ENCODE assay signal across 16 cellular contexts in genomic region chr1:236862615-236863211, GRCh38.
DNase-seq lines count a peak whose midpoint lies in the region; ATAC-seq, FAIRE-seq and TF ChIP-seq lines count a peak whose summit lies in the region.
"Had no signal": no experiment of that assay in that cellular context is flagged by ENCODE, and none has a peak within 500 bp of the region (broad histone marks: within the 10 kb centered on the region; RNA-seq: fewer than 3 reads in every experiment).

No MANE protein-coding gene starts in this region.

- 12% methylated on average over 5 of the region's 5 CpGs for WGBS in HepG2 (ENCODE audit: low lambda C conversion rate)

- TF ChIP-seq POLR2A in HepG2 (IDR thresholded peaks at IDR 0.05; ENCODE audit: insufficient read depth in 1 of 2, low read depth in 2 of 2, low read length in 2 of 2), result no peak

- H3K9me3 Mint-ChIP-seq in stimulated activated naive CD8-positive, alpha-beta T cell treated with anti-CD3 and anti-CD28 coated beads, Interleukin-15, Interleukin-2, amounts not matched to agents 100 ng/mL and 50 ng/mL, for 24 hours, result no peaks in the 10 kb centered on the region
- H3K9me3 Mint-ChIP-seq: memory B cell, T-cell had no signal

- TF ChIP-seq CTCF in HepG2 (CRISPR knock-in tag; IDR thresholded peaks at IDR 0.05), result no peak

- H3K4me1 Mint-ChIP-seq in stimulated activated naive CD8-positive, alpha-beta T cell treated with anti-CD3 and anti-CD28 coated beads, Interleukin-15, Interleukin-2, amounts not matched to agents 100 ng/mL and 50 ng/mL, for 24 hours (ENCODE audit: low read depth), result peaks cover 29% of the 10 kb centered on the region
- H3K4me1 Mint-ChIP-seq: memory B cell had no signal

- intact Hi-C loops in HepG2 (cut with micrococcal nuclease; ENCODE audit: unreplicated experiment), result loop anchor here (1.0 to 10.0 kb wide), 4 partner anchors 18 to 522 kb away; partner anchors contain the start of gene MTR

- H3K4me3 ChIP-seq in MG63 (no peak overlapping the region), HepG2 (replicated peaks in 1 of 3; ENCODE audit: insufficient read depth in 1 of 3, low read depth in 2 of 3, low read length in 3 of 3) (peak overlapping the region in 1 of 3 experiments; percentile 27; a peak in 1 of 6 replicates), HAP-1 (no peak overlapping the region)

- TF ChIP-seq RAD21 in HepG2 (CRISPR knock-in tag; IDR thresholded peaks at IDR 0.05), result no peak

- peak; percentile 93 for FAIRE-seq in HepG2 (lab: Jason Lieb, UNC)

- BruUV-seq in HepG2 (replicated peaks; lab: Mats Ljungman, UMichigan), result no TSS peak

- H3K36me3 ChIP-seq in MG63 (peaks cover 75% of the 10 kb centered on the region), HepG2 (replicated peaks in 1 of 2; ENCODE audit: control insufficient read depth in 1 of 2, insufficient read depth in 2 of 2, low read length in 2 of 2) (peaks cover 12 to 32% of the 10 kb centered on the region in 2 experiments), HAP-1 (replicated peaks) (peaks cover 35% of the 10 kb centered on the region)

- in situ Hi-C loops in HepG2 (cut with HindIII; ENCODE audit: extremely low pct_ligation_motif_present, low pct_unique_long_range_greater_than_20kb), result loop anchor here (10.0 to 25.0 kb wide), 2 partner anchors 250 to 758 kb away; partner anchors contain the start of gene HEATR1
- in situ Hi-C loops in HAP-1 (cut with MboI; ENCODE audit: low sequenced_read_pairs), result loop anchor here (25.0 kb wide), 2 partner anchors 250 to 750 kb away; partner anchors contain the start of gene HEATR1

- TF ChIP-seq EP300 in HepG2 (IDR thresholded peaks at IDR 0.05; ENCODE audit: low read depth in 2 of 2, low read length in 2 of 2), result peak in 1 of 2 experiments; percentile 81; a peak in 2 of 4 replicates
- peak; percentile 36; the same call in 1 of the 2 replicates for TF ChIP-seq EP300 in HepG2 (CRISPR knock-in tag; IDR thresholded peaks at IDR 0.05; ENCODE audit: borderline replicate concordance)

- H3K4me1 ChIP-seq in HepG2 (ENCODE audit: insufficient read depth, low read length) (peaks cover 44% of the 10 kb centered on the region), HAP-1 (no peaks in the 10 kb centered on the region; the same call in 1 of the 2 replicates)

- H3K4me2 ChIP-seq in HepG2 (ENCODE audit: low read depth, low read length), result peak overlapping the region; percentile 57

- no peak overlapping the region for H2AFZ ChIP-seq in HepG2 (ENCODE audit: low read length)

- peak overlapping the region; percentile 12 for H3K27ac Mint-ChIP-seq in stimulated activated naive CD8-positive, alpha-beta T cell treated with anti-CD3 and anti-CD28 coated beads, Interleukin-15, Interleukin-2, amounts not matched to agents 100 ng/mL and 50 ng/mL, for 24 hours
- H3K27ac Mint-ChIP-seq: activated CD4-positive, alpha-beta T cell treated with anti-CD3 and anti-CD28 coated beads for 36 hours; memory B cell had no signal

- peaks cover 3% of the 10 kb centered on the region; the same call in 1 of the 2 replicates for H3K9me3 ChIP-seq in MG63
- no peaks in the 10 kb centered on the region for H3K9me3 ChIP-seq in HepG2 (ENCODE audit: low read length)
- no peaks in the 10 kb centered on the region for H3K9me3 ChIP-seq in HAP-1

- no peaks in the 10 kb centered on the region for H4K20me1 ChIP-seq in HepG2 (ENCODE audit: insufficient read depth, low read length)

- DNase-seq in MG63 (peak; percentile 18), fibroblast of gingiva (ENCODE audit: low read depth) (peak; percentile 24), HepG2 (ENCODE audit: low spot score) (peak; percentile 95), NCI-H1048 (lab: John Stamatoyannopoulos, UW) (no peak), EL (no peak), HAP-1 (ENCODE audit: low spot score in 2 of 2) (no peak)
- DNase-seq: activated CD4-positive, alpha-beta T cell treated with anti-CD3 and anti-CD28 coated beads for 36 hours; activated effector memory CD4-positive, alpha-beta T cell treated with anti-CD3 and anti-CD28 coated beads, Interleukin-2, amount 50 U/mL, for 16 hours; Calu3; dermis blood vessel endothelial cell; glutamatergic neuron; NCI-H2171; OCI-M1 had no signal

- no peak overlapping the region for H3K9ac ChIP-seq in HepG2 (ENCODE audit: insufficient read depth, low read depth, low read length)

- no peaks in the 10 kb centered on the region for H3K79me2 ChIP-seq in HepG2 (ENCODE audit: insufficient read depth, low read length)

- peaks cover 89% of the 10 kb centered on the region for H3K36me3 Mint-ChIP-seq in stimulated activated naive CD8-positive, alpha-beta T cell treated with anti-CD3 and anti-CD28 coated beads, Interleukin-15, Interleukin-2, amounts not matched to agents 100 ng/mL and 50 ng/mL, for 24 hours (ENCODE audit: low read depth)

- no peaks in the 10 kb centered on the region for H3K27me3 Mint-ChIP-seq in stimulated activated naive CD8-positive, alpha-beta T cell treated with anti-CD3 and anti-CD28 coated beads, Interleukin-15, Interleukin-2, amounts not matched to agents 100 ng/mL and 50 ng/mL, for 24 hours
- H3K27me3 Mint-ChIP-seq: activated CD4-positive, alpha-beta T cell treated with anti-CD3 and anti-CD28 coated beads for 36 hours; memory B cell; T-cell had no signal

- no peaks in the 10 kb centered on the region for H3K27me3 ChIP-seq in MG63
- H3K27me3 ChIP-seq in HepG2 (ENCODE audit: control insufficient read depth in 1 of 2, insufficient read depth in 2 of 2, low read length in 2 of 2), result no peaks in the 10 kb centered on the region
- H3K27me3 ChIP-seq in HAP-1 (ENCODE audit: low read depth), result no peaks in the 10 kb centered on the region

- peak; percentile 94 for ATAC-seq in HepG2
- ATAC-seq: activated CD4-positive, alpha-beta T cell treated with anti-CD3 and anti-CD28 coated beads for 36 hours had no signal

- H3K4me3 Mint-ChIP-seq in stimulated activated naive CD8-positive, alpha-beta T cell treated with anti-CD3 and anti-CD28 coated beads, Interleukin-15, Interleukin-2, amounts not matched to agents 100 ng/mL and 50 ng/mL, for 24 hours, result no peak overlapping the region
- H3K4me3 Mint-ChIP-seq: activated CD4-positive, alpha-beta T cell treated with anti-CD3 and anti-CD28 coated beads for 36 hours; memory B cell had no signal

- peak overlapping the region; percentile 75 for H3K27ac ChIP-seq in HepG2 (ENCODE audit: extremely low read length, insufficient read depth, low read length)

- POLR2A ChIA-PET in HepG2 (lab: Yijun Ruan, JAX), result interaction anchor here (0.9 to 3.6 kb wide), 10 partner anchors 11 to 100 kb away, joined by 3 to 75 read pairs (median 8); partner anchors contain the start of gene MTR

- CTCF ChIA-PET in HepG2 (lab: Yijun Ruan, JAX; ENCODE audit: low intra/inter-chr PET ratio, low total read pairs), result no interaction called here

TF ChIP-seq in HepG2, 621 proteins besides CTCF, POLR2A, EP300 and RAD21 (continues in another document):
- TF ChIP-seq SOX5 (CRISPR knock-in tag; IDR thresholded peaks at IDR 0.05; ENCODE audit: borderline replicate concordance) (peak; percentile 93), HNF1B (CRISPR knock-in tag; IDR thresholded peaks at IDR 0.05) (peak; percentile 88), NFIB (CRISPR knock-in tag; IDR thresholded peaks at IDR 0.05; ENCODE audit: borderline replicate concordance) (no peak), THAP11 (CRISPR knock-in tag; IDR thresholded peaks at IDR 0.05) (peak; percentile 47), ZNF777 (CRISPR knock-in tag; IDR thresholded peaks at IDR 0.05) (peak; percentile 23; the same call in 1 of the 2 replicates), MLLT10 (CRISPR knock-in tag; IDR thresholded peaks at IDR 0.05) (no peak), HNF1A (IDR thresholded peaks at IDR 0.05; ENCODE audit: low read depth) (peak; percentile 94), HNF1A (CRISPR knock-in tag; IDR thresholded peaks at IDR 0.05; ENCODE audit: borderline replicate concordance) (peak; percentile 97), MEIS1 (CRISPR knock-in tag; IDR thresholded peaks at IDR 0.05; ENCODE audit: borderline replicate concordance) (no peak)

Comparison
In these comparisons a context has a peak if more than half of its experiments do, and no peak if none do; other contexts are left out.
1. DNase-seq: peak in MG63 (single experiment), fibroblast of gingiva (single experiment) and HepG2 (single experiment); none in NCI-H1048 (single experiment), EL (single experiment) and HAP-1 (0 of 2).